19 cellular contexts compared by ENCODE assay signal in the genomic region with DNA sequence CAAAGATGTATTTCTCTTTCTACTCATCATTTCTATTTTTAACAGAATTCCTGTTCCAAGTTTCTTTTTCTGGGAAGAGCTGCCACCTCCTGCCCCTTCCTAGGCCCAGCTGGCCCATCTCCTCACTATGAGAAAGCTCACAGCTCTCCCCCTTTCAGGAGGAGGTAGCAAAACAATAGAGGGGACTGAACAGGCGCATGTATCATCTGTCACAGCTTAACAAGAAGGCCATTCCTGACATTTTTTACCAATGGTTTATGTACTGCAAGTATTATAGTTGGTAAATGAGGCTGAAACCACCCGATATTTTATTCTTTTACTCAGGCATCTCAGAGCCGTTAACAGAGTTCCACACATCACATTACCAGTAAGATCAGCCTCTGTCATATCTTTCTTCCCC.
DNase-seq lines count a peak whose midpoint lies in the region; TF ChIP-seq lines count a peak whose summit lies in the region.
"Had no signal": no experiment of that assay in that cellular context is flagged by ENCODE, and none has a peak within 500 bp of the region (broad histone marks: within the 10 kb centered on the region; RNA-seq: fewer than 3 reads in every experiment).

No MANE protein-coding gene starts in this region.

- H3K4me1 ChIP-seq in colonic mucosa = no peaks in the 10 kb centered on the region
- H3K4me1 ChIP-seq: SJSA1 had no signal

- no peak overlapping the region for H3K4me3 ChIP-seq in colonic mucosa
- H3K4me3 ChIP-seq: SJSA1 had no signal

- no peak overlapping the region for H3K9ac ChIP-seq in colonic mucosa (ENCODE audit: low read depth in 2 of 2, low read length in 2 of 2)

- intact Hi-C loops in colonic mucosa (cut with DNase I) = no loop called here

- H3K4me1 Mint-ChIP-seq in neural crest cell = peaks cover 51% of the 10 kb centered on the region
- peaks cover 34% of the 10 kb centered on the region for H3K4me1 Mint-ChIP-seq in type B pancreatic cell (ENCODE audit: unreplicated experiment)
- H3K4me1 Mint-ChIP-seq in activated CD4-positive, alpha-beta T cell treated with anti-CD3 and anti-CD28 coated beads, Interleukin-2, amount 10 ng/mL, durations not matched to agents 7 days and 5 days = no peaks in the 10 kb centered on the region
- H3K4me1 Mint-ChIP-seq: CD14-positive monocyte had no signal

- no peak overlapping the region for H3K27ac ChIP-seq in colonic mucosa
- H3K27ac ChIP-seq: SJSA1 had no signal

- DNase-seq in NCI-H2171 treated with DMSO at 0.1 percent for 48 hours (lab: John Stamatoyannopoulos, UW) = peak; percentile 15
- no peak for DNase-seq in NCI-H2171 (lab: John Stamatoyannopoulos, UW)
- DNase-seq in astrocyte of the hippocampus (ENCODE audit: low read depth, low spot score) = peak; percentile 88
- no peak for DNase-seq in neural crest cell (ENCODE audit: low read depth, low spot score)
- no peak for DNase-seq in type B pancreatic cell (ENCODE audit: extremely low spot score, unreplicated experiment)
- no peak for DNase-seq in colonic mucosa
- DNase-seq in activated naive CD4-positive, alpha-beta T cell treated with anti-CD3 and anti-CD28 coated beads, Interleukin-2, amount 50 U/mL, for 16 hours = no peak
- DNase-seq in activated CD4-positive, alpha-beta T cell treated with anti-CD3 and anti-CD28 coated beads, Interleukin-2, amount 10 ng/mL, durations not matched to agents 7 days and 5 days = no peak
- DNase-seq: GOT3; NCI-H1048; NCI-H1417 treated with DMSO at 0.1 percent for 48 hours; NCI-H187; NCI-H226; NCI-H524; NCI-H774; NK-92 treated with Interleukin-12 subunit alpha and Interleukin-12 subunit beta, amount 100 ng/mL, for 24 hours had no signal

- H3K36me3 Mint-ChIP-seq in neural crest cell (ENCODE audit: low read depth) (no peaks in the 10 kb centered on the region), type B pancreatic cell (peaks cover 13% of the 10 kb centered on the region)
- no peaks in the 10 kb centered on the region for H3K36me3 Mint-ChIP-seq in activated CD4-positive, alpha-beta T cell treated with anti-CD3 and anti-CD28 coated beads, Interleukin-2, amount 10 ng/mL, durations not matched to agents 7 days and 5 days (ENCODE audit: low read depth)
- H3K36me3 Mint-ChIP-seq: CD14-positive monocyte had no signal

- no peaks in the 10 kb centered on the region for H3K27me3 ChIP-seq in colonic mucosa
- H3K27me3 ChIP-seq: SJSA1 had no signal

- H3K9me3 ChIP-seq in colonic mucosa = no peaks in the 10 kb centered on the region
- H3K9me3 ChIP-seq: SJSA1 had no signal

- H3K36me3 ChIP-seq in colonic mucosa = no peaks in the 10 kb centered on the region
- H3K36me3 ChIP-seq: SJSA1 had no signal

- CTCF ChIA-PET in activated CD4-positive, alpha-beta T cell treated with anti-CD3 and anti-CD28 coated beads, Interleukin-2, amount 10 ng/mL, durations not matched to agents 7 days and 5 days (lab: Charles Lee) = interaction anchor here (0.6 kb wide), 1 partner anchor 729 kb away, joined by 3 read pairs; no protein-coding TSS in a partner anchor

- POLR2A ChIA-PET in activated CD4-positive, alpha-beta T cell treated with anti-CD3 and anti-CD28 coated beads, Interleukin-2, amount 10 ng/mL, durations not matched to agents 7 days and 5 days (lab: Charles Lee) = no interaction called here

- TF ChIP-seq CTCF in neural crest cell (conservative IDR thresholded peaks at IDR 0.05) (no peak), type B pancreatic cell (conservative IDR thresholded peaks at IDR 0.05) (no peak), colonic mucosa (IDR thresholded peaks at IDR 0.05) (no peak)

- H3K9me3 Mint-ChIP-seq in neural crest cell (no peaks in the 10 kb centered on the region), type B pancreatic cell (no peaks in the 10 kb centered on the region)
- no peaks in the 10 kb centered on the region for H3K9me3 Mint-ChIP-seq in activated CD4-positive, alpha-beta T cell treated with anti-CD3 and anti-CD28 coated beads, Interleukin-2, amount 10 ng/mL, durations not matched to agents 7 days and 5 days

- H3K4me3 Mint-ChIP-seq in neural crest cell (peak overlapping the region; percentile 35), type B pancreatic cell (peak overlapping the region; percentile 10)
- no peak overlapping the region for H3K4me3 Mint-ChIP-seq in activated CD4-positive, alpha-beta T cell treated with anti-CD3 and anti-CD28 coated beads, Interleukin-2, amount 10 ng/mL, durations not matched to agents 7 days and 5 days
- H3K4me3 Mint-ChIP-seq: B cell, CD14-positive monocyte had no signal

- H3K27ac Mint-ChIP-seq in neural crest cell (ENCODE audit: unreplicated experiment) = peak overlapping the region; percentile 38
- H3K27ac Mint-ChIP-seq in type B pancreatic cell = peak overlapping the region; percentile 50
- H3K27ac Mint-ChIP-seq in activated CD4-positive, alpha-beta T cell treated with anti-CD3 and anti-CD28 coated beads, Interleukin-2, amount 10 ng/mL, durations not matched to agents 7 days and 5 days = no peak overlapping the region
- H3K27ac Mint-ChIP-seq: CD14-positive monocyte had no signal

- H3K27me3 Mint-ChIP-seq in neural crest cell (ENCODE audit: low read depth) (no peaks in the 10 kb centered on the region), type B pancreatic cell (no peaks in the 10 kb centered on the region)
- no peaks in the 10 kb centered on the region for H3K27me3 Mint-ChIP-seq in activated CD4-positive, alpha-beta T cell treated with anti-CD3 and anti-CD28 coated beads, Interleukin-2, amount 10 ng/mL, durations not matched to agents 7 days and 5 days
- H3K27me3 Mint-ChIP-seq: B cell had no signal

Comparison
In these comparisons a context has a peak if more than half of its experiments do, and no peak if none do; other contexts are left out.
1. DNase-seq: peak in NCI-H2171 treated with DMSO at 0.1 percent for 48 hours (single experiment) and astrocyte of the hippocampus (single experiment); none in NCI-H2171 (single experiment), neural crest cell (single experiment), type B pancreatic cell (single experiment), colonic mucosa (single experiment), activated naive CD4-positive, alpha-beta T cell treated with anti-CD3 and anti-CD28 coated beads, Interleukin-2, amount 50 U/mL, for 16 hours (single experiment) and activated CD4-positive, alpha-beta T cell treated with anti-CD3 and anti-CD28 coated beads, Interleukin-2, amount 10 ng/mL, durations not matched to agents 7 days and 5 days (single experiment).